In the genomic region with DNA sequence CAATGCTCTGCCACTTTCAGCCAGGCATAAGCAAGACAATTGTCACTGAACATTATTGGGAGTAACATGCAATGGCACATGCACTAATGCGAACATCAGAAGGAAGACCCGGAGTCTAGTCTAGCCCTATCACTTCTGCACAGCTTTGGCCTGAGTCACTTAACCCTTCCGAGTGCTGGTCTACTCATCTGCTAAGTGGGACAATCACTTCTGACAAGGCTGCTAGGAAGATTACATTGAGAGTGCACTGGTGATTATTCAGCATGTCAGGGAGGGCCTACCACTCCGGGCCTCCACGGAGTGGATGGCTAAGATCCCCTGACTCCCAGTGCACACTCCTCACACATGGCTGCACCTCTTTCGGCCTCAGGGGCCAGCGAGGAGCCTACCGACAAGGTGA, we compare ENCODE assay signal across 27 cellular contexts.
"Had no signal": no experiment of that assay in that cellular context is flagged by ENCODE, and none has a peak within 500 bp of the region (broad histone marks: within the 10 kb centered on the region; RNA-seq: fewer than 3 reads in every experiment).

No MANE protein-coding gene starts in this region.

- H3K4me1 Mint-ChIP-seq: activated CD4-positive, alpha-beta T cell treated with anti-CD3 and anti-CD28 coated beads for 36 hours; activated naive CD4-positive, alpha-beta T cell treated with anti-CD3 and anti-CD28 coated beads, Interleukin-2, amount 50 U/mL, for 24 hours had no signal

- DNase-seq: activated CD4-positive, alpha-beta T cell treated with anti-CD3 and anti-CD28 coated beads for 36 hours; activated CD4-positive, alpha-beta T cell treated with anti-CD3 and anti-CD28 coated beads, Interleukin-2, amount 50 U/mL, for 1 hour; activated CD8-positive, alpha-beta T cell treated with anti-CD3 and anti-CD28 coated beads for 36 hours; activated effector memory CD4-positive, alpha-beta T cell treated with Interleukin-2 at 50 U/mL for 16 hours; activated naive CD4-positive, alpha-beta T cell; activated T-cell treated with anti-CD3 and anti-CD28 coated beads, Interleukin-2, amount 50 U/mL, for 24 hours; aorta; body of pancreas; central memory CD4-positive, alpha-beta T cell; MG63; MV-4-11; NCI-H1092 treated with DMSO at 0.1 percent for 48 hours; NCI-H1417 treated with DMSO at 0.1 percent for 48 hours; NCI-H1694; NCI-H2029; NCI-H2107; NCI-H2171 treated with DMSO at 0.1 percent for 48 hours; NCI-H226; NCI-H526 treated with DMSO at 0.1 percent for 48 hours; NCI-H82; SIG-M5; T-helper 9 cell had no signal

- H3K27me3 Mint-ChIP-seq: activated T-cell treated with anti-CD3 and anti-CD28 coated beads, Interleukin-2, amount 50 U/mL, for 24 hours had no signal

- H3K9ac ChIP-seq: KMS-11 had no signal

- H3K27ac Mint-ChIP-seq: activated CD4-positive, alpha-beta T cell treated with anti-CD3 and anti-CD28 coated beads for 36 hours; activated CD8-positive, alpha-beta T cell treated with anti-CD3 and anti-CD28 coated beads for 36 hours; activated naive CD4-positive, alpha-beta T cell treated with anti-CD3 and anti-CD28 coated beads, Interleukin-2, amount 50 U/mL, for 24 hours; activated T-cell treated with anti-CD3 and anti-CD28 coated beads, Interleukin-2, amount 50 U/mL, for 24 hours; activated T-helper 1 cell treated with anti-CD3 and anti-CD28 coated beads, Interleukin-12 subunit alpha, Interleukin-12 subunit beta, Interleukin-2, Interleukin-4 antibody, amounts not matched to agents 30 ng/mL and 10 ng/mL and 1 ng/mL, durations not matched to agents 14 hours and 24 hours and 36 hours; T-helper 1 cell treated with Interleukin-12 subunit alpha and Interleukin-12 subunit beta and Interleukin-4 antibody, amounts not matched to agents 30 μg/mL and 1 μg/mL, for 36 hours had no signal

- H3K4me1 ChIP-seq: body of pancreas had no signal

- H3K36me3 ChIP-seq: MG63 had no signal

- ATAC-seq: activated CD4-positive, alpha-beta T cell treated with anti-CD3 and anti-CD28 coated beads for 36 hours; activated CD8-positive, alpha-beta T cell treated with anti-CD3 and anti-CD28 coated beads for 36 hours; body of pancreas had no signal

- H3K9me3 Mint-ChIP-seq: activated CD8-positive, alpha-beta T cell treated with anti-CD3 and anti-CD28 coated beads for 36 hours; activated naive CD4-positive, alpha-beta T cell treated with anti-CD3 and anti-CD28 coated beads, Interleukin-2, amount 50 U/mL, for 24 hours; activated T-cell treated with anti-CD3 and anti-CD28 coated beads, Interleukin-2, amount 50 U/mL, for 24 hours; activated T-helper 1 cell treated with anti-CD3 and anti-CD28 coated beads, Interleukin-12 subunit alpha, Interleukin-12 subunit beta, Interleukin-2, Interleukin-4 antibody, amounts not matched to agents 30 ng/mL and 10 ng/mL and 1 ng/mL, durations not matched to agents 14 hours and 24 hours and 36 hours; T-helper 1 cell treated with Interleukin-12 subunit alpha and Interleukin-12 subunit beta and Interleukin-4 antibody, amounts not matched to agents 30 μg/mL and 1 μg/mL, for 36 hours had no signal

- H3K9me3 ChIP-seq: body of pancreas, MG63 had no signal

- H3K4me3 ChIP-seq: body of pancreas, MG63 had no signal

- H3K4me3 Mint-ChIP-seq: activated CD4-positive, alpha-beta T cell treated with anti-CD3 and anti-CD28 coated beads for 36 hours; activated CD8-positive, alpha-beta T cell treated with anti-CD3 and anti-CD28 coated beads for 36 hours; activated naive CD4-positive, alpha-beta T cell treated with anti-CD3 and anti-CD28 coated beads, Interleukin-2, amount 50 U/mL, for 24 hours; activated T-cell treated with anti-CD3 and anti-CD28 coated beads, Interleukin-2, amount 50 U/mL, for 24 hours; activated T-helper 1 cell treated with anti-CD3 and anti-CD28 coated beads, Interleukin-12 subunit alpha, Interleukin-12 subunit beta, Interleukin-2, Interleukin-4 antibody, amounts not matched to agents 30 ng/mL and 10 ng/mL and 1 ng/mL, durations not matched to agents 14 hours and 24 hours and 36 hours; T-helper 1 cell treated with Interleukin-12 subunit alpha and Interleukin-12 subunit beta and Interleukin-4 antibody, amounts not matched to agents 30 μg/mL and 1 μg/mL, for 36 hours had no signal

- H3K27me3 ChIP-seq: body of pancreas, MG63 had no signal

- H3K27ac ChIP-seq: body of pancreas, KMS-11, VCaP had no signal

- H3K36me3 Mint-ChIP-seq: activated naive CD4-positive, alpha-beta T cell treated with anti-CD3 and anti-CD28 coated beads, Interleukin-2, amount 50 U/mL, for 24 hours had no signal

- H3K4me2 ChIP-seq: KMS-11 had no signal
